Comparison of ENCODE assay signal across 1 cellular context in genomic region chr11:84518601-84519183, GRCh38.
TF ChIP-seq lines count a peak whose summit lies in the region.

No MANE protein-coding gene starts in this region.

TF ChIP-seq in GM23338, 12 proteins besides CTCF, POLR2A, EP300 and RAD21 (continued from another document):
- TF ChIP-seq REST (IDR thresholded peaks at IDR 0.05; ENCODE audit: unreplicated experiment) (no peak), EZH2phosphoT487 (IDR thresholded peaks at IDR 0.05; ENCODE audit: unreplicated experiment) (no peak), POLR2AphosphoS5 (IDR thresholded peaks at IDR 0.05; ENCODE audit: low read depth) (no peak), STAT1 (IDR thresholded peaks at IDR 0.05; ENCODE audit: unreplicated experiment) (no peak), NANOG (IDR thresholded peaks at IDR 0.05; ENCODE audit: borderline replicate concordance) (no peak), CREB1 (CRISPR knock-in tag; IDR thresholded peaks at IDR 0.05; ENCODE audit: low read depth) (no peak), JUNB (IDR thresholded peaks at IDR 0.05; ENCODE audit: unreplicated experiment) (no peak)
